ENCODE assay signal across 1 cellular context in genomic region chr1:41363632-41364320, GRCh38.
A peak's percentile ranks its signal among the peaks of the same experiment; 100 is the strongest.
TF ChIP-seq lines count a peak whose summit lies in the region.

No MANE protein-coding gene starts in this region.

TF ChIP-seq in HepG2, 621 proteins besides CTCF, POLR2A, EP300 and RAD21:
- no peak for TF ChIP-seq ATF7-NPFF (CRISPR knock-in tag; IDR thresholded peaks at IDR 0.05; ENCODE audit: low read depth)
- peak; percentile 45 for TF ChIP-seq ZFP36 (IDR thresholded peaks at IDR 0.05; ENCODE audit: borderline replicate concordance, low read depth, low read length, partially characterized antibody)
